13 cellular contexts compared by ENCODE assay signal in genomic region chr5:151087475-151087874, GRCh38. TPM values are rescaled to one million over a fixed set of nuclear protein-coding genes. Genes with fewer than 3 reads are reported as not detected.
DNase-seq lines count a peak whose midpoint lies in the region; ATAC-seq and TF ChIP-seq lines count a peak whose summit lies in the region.
"Had no signal": no experiment of that assay in that cellular context is flagged by ENCODE, and none has a peak within 500 bp of the region (broad histone marks: within the 10 kb centered on the region; RNA-seq: fewer than 3 reads in every experiment).

No MANE protein-coding gene starts in this region.

- no peak for TF ChIP-seq CTCF in MM.1S (IDR thresholded peaks at IDR 0.05; ENCODE audit: low read length)

- H3K9me3 Mint-ChIP-seq in central memory CD8-positive, alpha-beta T cell, result no peaks in the 10 kb centered on the region
- H3K9me3 Mint-ChIP-seq: activated naive CD4-positive, alpha-beta T cell treated with anti-CD3 and anti-CD28 coated beads, Interleukin-2, amount 50 U/mL, for 72 hours; immature natural killer cell had no signal

- H3K4me1 ChIP-seq in MM.1S (ENCODE audit: low read length) (peaks cover 40% of the 10 kb centered on the region), skeletal muscle satellite cell (ENCODE audit: control insufficient read depth, insufficient read depth, low read length) (peaks cover 57% of the 10 kb centered on the region)

- peak; percentile 48 for DNase-seq in ELR (ENCODE audit: low read depth)
- no peak for DNase-seq in MM.1S
- DNase-seq in central memory CD8-positive, alpha-beta T cell (ENCODE audit: low spot score in 2 of 2), result no peak
- no peak for DNase-seq in stimulated activated CD4-positive, alpha-beta T cell treated with anti-CD3 and anti-CD28 coated beads, Interleukin-12 subunit alpha, Interleukin-12 subunit beta, amount 100 ng/mL, for 4 hours
- no peak for DNase-seq in cerebellum (ENCODE audit: low spot score)
- DNase-seq: COR-L47, cortex of kidney, right cardiac atrium had no signal

- no peaks in the 10 kb centered on the region for H3K27me3 ChIP-seq in MM.1S (replicated peaks; ENCODE audit: insufficient read depth, low read length)
- no peaks in the 10 kb centered on the region for H3K27me3 ChIP-seq in skeletal muscle satellite cell (ENCODE audit: control insufficient read depth, insufficient read depth, low read length)

- no peaks in the 10 kb centered on the region for H3K9me3 ChIP-seq in MM.1S (replicated peaks; ENCODE audit: insufficient read depth, low read length)
- no peaks in the 10 kb centered on the region for H3K9me3 ChIP-seq in skeletal muscle satellite cell (replicated peaks; ENCODE audit: low read length)
- H3K9me3 ChIP-seq: thoracic aorta had no signal

- peak overlapping the region; percentile 68 for H3K27ac Mint-ChIP-seq in central memory CD8-positive, alpha-beta T cell (ENCODE audit: low read depth)

- H3K4me1 Mint-ChIP-seq in central memory CD8-positive, alpha-beta T cell, result peaks cover 46% of the 10 kb centered on the region

- H3K4me3 ChIP-seq in MM.1S (ENCODE audit: low read length) (no peak overlapping the region), skeletal muscle satellite cell (ENCODE audit: low read length) (peak overlapping the region; percentile 47)
- H3K4me3 ChIP-seq: thoracic aorta had no signal

- H3K79me2 ChIP-seq in MM.1S (ENCODE audit: low read length), result peaks cover 4% of the 10 kb centered on the region

- no peaks in the 10 kb centered on the region for H3K36me3 ChIP-seq in MM.1S (replicated peaks; ENCODE audit: insufficient read depth, low read length)
- H3K36me3 ChIP-seq in skeletal muscle satellite cell (ENCODE audit: insufficient read depth, low read length), result no peaks in the 10 kb centered on the region
- H3K36me3 ChIP-seq: thoracic aorta had no signal

- peak overlapping the region; percentile 47; the same call in 1 of the 2 replicates for H3K9ac ChIP-seq in MM.1S (ENCODE audit: low read length)
- peak overlapping the region; percentile 64 for H3K9ac ChIP-seq in skeletal muscle satellite cell (ENCODE audit: low read depth, low read length)

- ATAC-seq in central memory CD8-positive, alpha-beta T cell (replicated peaks; ENCODE audit: extremely low read depth, poor library complexity, severe bottlenecking), result no peak
- no peak for ATAC-seq in GM19452 (IDR thresholded peaks at IDR 0.05; ENCODE audit: unreplicated experiment)
- ATAC-seq: right cardiac atrium had no signal

- H3K36me3 Mint-ChIP-seq in central memory CD8-positive, alpha-beta T cell (ENCODE audit: insufficient read depth), result peaks cover 14% of the 10 kb centered on the region

- H3K4me2 ChIP-seq in MM.1S (ENCODE audit: low read depth, low read length) (peak overlapping the region; percentile 78; the same call in 1 of the 2 replicates), skeletal muscle satellite cell (ENCODE audit: low read length) (peak overlapping the region; percentile 70)

- H3K9me2 ChIP-seq in MM.1S (replicated peaks; ENCODE audit: insufficient read depth, low read length), result no peaks in the 10 kb centered on the region

- H2AFZ ChIP-seq in MM.1S (ENCODE audit: low read length), result peak overlapping the region; percentile 61; the same call in 1 of the 2 replicates

- no peaks in the 10 kb centered on the region for H3K27me3 Mint-ChIP-seq in central memory CD8-positive, alpha-beta T cell

- H3K27ac ChIP-seq in MM.1S (ENCODE audit: low read length), result no peak overlapping the region

- peaks cover 16% of the 10 kb centered on the region for H3F3A ChIP-seq in MM.1S (ENCODE audit: insufficient read depth, low read length)

- no peak overlapping the region for H3K4me3 Mint-ChIP-seq in central memory CD8-positive, alpha-beta T cell

- no peaks in the 10 kb centered on the region for H4K20me1 ChIP-seq in MM.1S (ENCODE audit: insufficient read depth, low read length)

RNA-seq across cellular contexts. Expression of gene TNIP1, which starts 6.6 kb away (rescaled TPM):
- 61.3 and 64.7 TPM in 2 replicates for total RNA-seq in skeletal muscle satellite cell (2012; rRNA removed)
- total RNA-seq in cerebellum, result 18.3 TPM
